10 cellular contexts compared by ENCODE assay signal in the genomic region with DNA sequence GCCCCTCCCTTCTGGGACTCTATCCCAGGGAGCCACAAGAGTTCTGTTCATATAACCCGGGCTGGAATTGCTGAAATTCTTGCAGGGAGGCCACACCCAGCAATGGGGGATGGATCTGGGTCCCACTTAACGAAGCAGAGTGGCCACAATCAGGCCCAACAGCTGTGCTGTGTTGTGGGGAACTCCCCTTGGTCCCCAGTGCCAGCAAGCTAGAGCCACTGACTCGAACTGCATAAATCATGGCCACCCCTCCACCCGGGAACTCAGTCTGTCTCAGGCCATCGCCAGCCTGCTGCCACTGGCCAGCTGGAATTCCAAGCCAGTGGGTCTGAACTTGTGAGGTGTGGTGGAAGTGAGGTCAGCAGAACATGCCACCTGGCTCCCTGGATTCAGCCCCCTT.
"Had no signal": no experiment of that assay in that cellular context is flagged by ENCODE, and none has a peak within 500 bp of the region (broad histone marks: within the 10 kb centered on the region; RNA-seq: fewer than 3 reads in every experiment).

No MANE protein-coding gene starts in this region.

- H3K79me2 ChIP-seq: parathyroid adenoma had no signal

- H3K4me3 ChIP-seq: heart right ventricle, left ventricle myocardium inferior had no signal

- H3K4me1 ChIP-seq: heart right ventricle, left ventricle myocardium inferior, parathyroid adenoma had no signal

- H3K4me1 Mint-ChIP-seq: memory B cell had no signal

- H3K27ac Mint-ChIP-seq: memory B cell had no signal

- H3K4me3 Mint-ChIP-seq: activated CD8-positive, alpha-beta memory T cell treated with anti-CD3 and anti-CD28 coated beads, Interleukin-2, amount 10 ng/mL, durations not matched to agents 7 days and 5 days; memory B cell had no signal

- H3K27me3 Mint-ChIP-seq: activated CD8-positive, alpha-beta memory T cell treated with anti-CD3 and anti-CD28 coated beads, Interleukin-2, amount 10 ng/mL, durations not matched to agents 7 days and 5 days had no signal

- H3K9ac ChIP-seq: parathyroid adenoma, SK-N-SH had no signal

- H3K4me2 ChIP-seq: SK-N-SH had no signal

- ATAC-seq: activated CD8-positive, alpha-beta memory T cell treated with anti-CD3 and anti-CD28 coated beads, Interleukin-2, amount 10 ng/mL, durations not matched to agents 7 days and 5 days; heart right ventricle had no signal

- H3K27ac ChIP-seq: heart right ventricle, left ventricle myocardium inferior, parathyroid adenoma had no signal

- H2AFZ ChIP-seq: parathyroid adenoma had no signal

- H3K9me3 ChIP-seq: SK-N-SH had no signal

- DNase-seq: activated CD4-positive, alpha-beta T cell treated with anti-CD3 and anti-CD28 coated beads for 1 hour; activated gamma-delta T cell treated with Interleukin-2 at 50 U/mL for 16 hours; activated T-cell treated with anti-CD3 and anti-CD28 coated beads, Interleukin-2, amount 50 U/mL, for 48 hours; foreskin melanocyte; heart right ventricle; left ventricle myocardium inferior; SK-N-SH had no signal

- H3K36me3 ChIP-seq: heart right ventricle, left ventricle myocardium inferior had no signal
